8 cellular contexts compared by ENCODE assay signal in the genomic region with DNA sequence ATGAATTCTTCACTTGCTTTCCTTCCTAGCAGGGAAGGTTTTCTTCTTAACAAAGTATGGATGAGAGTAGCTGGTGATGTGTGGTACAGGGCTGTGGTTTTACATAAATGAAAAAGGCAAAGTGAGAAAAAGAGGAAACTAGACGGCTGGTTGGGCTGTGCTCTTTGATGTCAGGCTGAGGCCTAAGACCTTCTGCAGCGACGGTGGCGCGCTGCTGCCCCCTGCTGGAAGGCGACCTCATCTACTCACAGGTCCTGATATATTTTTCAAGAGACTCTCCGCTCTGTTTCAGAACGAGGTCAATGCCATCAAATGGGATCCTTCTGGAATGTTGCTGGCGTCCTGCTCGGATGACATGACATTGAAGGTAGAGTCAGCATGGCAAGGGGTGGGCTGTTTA.
DNase-seq lines count a peak whose midpoint lies in the region; ATAC-seq and TF ChIP-seq lines count a peak whose summit lies in the region.

No MANE protein-coding gene starts in this region.

- peak; percentile 29; the same call in 1 of the 2 replicates for TF ChIP-seq RAD21 in HCT116 (IDR thresholded peaks at IDR 0.05; ENCODE audit: low read depth)

- H3K27me3 ChIP-seq in BJ (ENCODE audit: control insufficient read depth, insufficient read depth, low read length) (no peaks in the 10 kb centered on the region), HCT116 (ENCODE audit: insufficient read depth, low read length) (no peaks in the 10 kb centered on the region), RWPE2 (ENCODE audit: insufficient read depth, poor library complexity, severe bottlenecking) (no peaks in the 10 kb centered on the region), brain microvascular endothelial cell (replicated peaks) (no peaks in the 10 kb centered on the region)

- no peaks in the 10 kb centered on the region for H4K20me1 ChIP-seq in HCT116 (ENCODE audit: insufficient read depth)

- no peak overlapping the region for H3K4me2 ChIP-seq in HCT116 (ENCODE audit: low read length)

- H3K36me3 ChIP-seq in BJ (ENCODE audit: control insufficient read depth, insufficient read depth, low read length), result no peaks in the 10 kb centered on the region
- H3K36me3 ChIP-seq in HCT116 (ENCODE audit: control insufficient read depth in 1 of 2, insufficient read depth in 2 of 2, low read length in 2 of 2), result no peaks in the 10 kb centered on the region
- no peaks in the 10 kb centered on the region for H3K36me3 ChIP-seq in RWPE2 (ENCODE audit: low read depth)
- H3K36me3 ChIP-seq in brain microvascular endothelial cell (replicated peaks), result no peaks in the 10 kb centered on the region

- H3K4me1 Mint-ChIP-seq in effector memory CD8-positive, alpha-beta T cell (ENCODE audit: low read depth in 2 of 2), result peaks cover 4 to 16% of the 10 kb centered on the region in 2 donors

- TF ChIP-seq POLR2A in HCT116 (IDR thresholded peaks at IDR 0.05; ENCODE audit: borderline replicate concordance, extremely low read depth, insufficient read depth, insufficient read length), result no peak

- H3K79me2 ChIP-seq in HCT116 (ENCODE audit: insufficient read depth, low read length), result no peaks in the 10 kb centered on the region

- H3K36me3 Mint-ChIP-seq in effector memory CD8-positive, alpha-beta T cell (ENCODE audit: insufficient read depth), result no peaks in the 10 kb centered on the region

- TF ChIP-seq CTCF in BJ (IDR thresholded peaks at IDR 0.05; ENCODE audit: insufficient read depth, low read depth, low read length), result peak; percentile 63
- TF ChIP-seq CTCF in HCT116 (IDR thresholded peaks at IDR 0.05 in 2 of 3, conservative IDR thresholded peaks at IDR 0.05 in 1 of 3; ENCODE audit: borderline replicate concordance in 1 of 3, insufficient read depth in 1 of 3, low read depth in 2 of 3, low read length in 2 of 3), result peak in 2 of 3 experiments; percentile 13 to 38; a peak in 3 of 6 replicates
- peak; percentile 89 for TF ChIP-seq CTCF in RWPE2 (IDR thresholded peaks at IDR 0.05; ENCODE audit: poor library complexity, severe bottlenecking)
- no peak for TF ChIP-seq CTCF in brain microvascular endothelial cell (IDR thresholded peaks at IDR 0.05; ENCODE audit: low read depth, low read length, missing control alignments)

- in situ Hi-C loops in brain microvascular endothelial cell (cut with HindIII; ENCODE audit: low pct_ligation_motif_present, low sequenced_read_pairs), result no loop called here

- no peaks in the 10 kb centered on the region for H3K9me2 ChIP-seq in HCT116 (ENCODE audit: insufficient read depth)

- CTCF ChIA-PET in BJ (lab: Yijun Ruan, JAX) (interaction anchor here (0.6 to 1.3 kb wide), 4 partner anchors 16 to 869 kb away, joined by 4 to 7 read pairs (median 5); no protein-coding TSS in a partner anchor), HCT116 (lab: Charles Lee) (no interaction called here)

- H3K4me3 ChIP-seq in BJ (ENCODE audit: low read depth, low read length) (no peak overlapping the region), HCT116 (replicated peaks in 1 of 2; ENCODE audit: low read depth in 1 of 2, low read length in 2 of 2) (no peak overlapping the region), RWPE2 (ENCODE audit: severe bottlenecking) (no peak overlapping the region), brain microvascular endothelial cell (ENCODE audit: low read depth, low read length) (no peak overlapping the region)

- H3K4me3 Mint-ChIP-seq in effector memory CD8-positive, alpha-beta T cell, result peak overlapping the region; percentile 19 to 41

- no peak for DNase-seq in BJ (ENCODE audit: low read depth)
- DNase-seq in HCT116 (ENCODE audit: low read depth, low spot score), result no peak
- no peak for DNase-seq in RWPE2 (ENCODE audit: low spot score)
- peak; percentile 71 to 89 (median 73) for DNase-seq in effector memory CD8-positive, alpha-beta T cell
- DNase-seq in stimulated activated CD4-positive, alpha-beta T cell treated with anti-CD3 and anti-CD28 coated beads, Interleukin-12 subunit alpha, Interleukin-12 subunit beta, amount 100 ng/mL, for 48 hours (ENCODE audit: low read depth in 2 of 3, low spot score in 1 of 3), result peak in 2 of 3 donors; percentile 40 to 59
- DNase-seq in hepatic stellate cell (ENCODE audit: low spot score), result no peak
- no peak for DNase-seq in Kasumi-1 (lab: John Stamatoyannopoulos, UW)
- DNase-seq in brain microvascular endothelial cell, result no peak

- no peaks in the 10 kb centered on the region for H3K9me3 Mint-ChIP-seq in effector memory CD8-positive, alpha-beta T cell

- no peak overlapping the region for H2AFZ ChIP-seq in HCT116 (ENCODE audit: low read depth, low read length, poor library complexity, severe bottlenecking)

- POLR2A ChIA-PET in BJ (lab: Charles Lee), result no interaction called here
- POLR2A ChIA-PET in HCT116 (lab: Charles Lee), result no interaction called here

- H3K27ac ChIP-seq in HCT116 (ENCODE audit: low read depth, low read length) (no peak overlapping the region), RWPE2 (ENCODE audit: poor library complexity, severe bottlenecking) (no peak overlapping the region), brain microvascular endothelial cell (no peak overlapping the region)

- peak; percentile 57; the same call in 1 of the 2 replicates for ATAC-seq in HCT116
- peak; percentile 80 for ATAC-seq in RWPE2 (ENCODE audit: low read depth)
- peak; percentile 95 for ATAC-seq in effector memory CD8-positive, alpha-beta T cell (replicated peaks)

- H3K9me3 ChIP-seq in HCT116 (ENCODE audit: control insufficient read depth in 1 of 2, insufficient read depth in 1 of 2, low read depth in 1 of 2, low read length in 2 of 2) (no peaks in the 10 kb centered on the region), RWPE2 (ENCODE audit: severe bottlenecking) (no peaks in the 10 kb centered on the region)

- no TSS peak for BruUV-seq in HCT116 (replicated peaks; lab: Mats Ljungman, UMichigan)

- H3K27me3 Mint-ChIP-seq in effector memory CD8-positive, alpha-beta T cell, result no peaks in the 10 kb centered on the region

- H3K4me1 ChIP-seq in HCT116 (ENCODE audit: control insufficient read depth in 1 of 2, insufficient read depth in 2 of 2, low read length in 2 of 2), result no peaks in the 10 kb centered on the region
- no peaks in the 10 kb centered on the region for H3K4me1 ChIP-seq in RWPE2 (ENCODE audit: insufficient read depth, poor library complexity, severe bottlenecking)

- RAD21 ChIA-PET in HCT116 (lab: Charles Lee; ENCODE audit: low non-redundant PET in 1 of 2, low total read pairs in 2 of 2, uncharacterized antibody in 2 of 2, unreplicated experiment in 2 of 2), result no interaction called here

- intact Hi-C loops in HCT116 (cut with micrococcal nuclease), result loop anchor here (2.0 kb wide), 1 partner anchor 121 kb away; no protein-coding TSS in a partner anchor

- H3K27ac Mint-ChIP-seq in effector memory CD8-positive, alpha-beta T cell, result peak overlapping the region; percentile 89 to 90

- H3K9ac ChIP-seq in HCT116 (ENCODE audit: low read length), result no peak overlapping the region

TF ChIP-seq in HCT116, 20 proteins besides CTCF, POLR2A, EP300 and RAD21:
- TF ChIP-seq CBX3 (IDR thresholded peaks at IDR 0.05; ENCODE audit: low read depth) (no peak), EZH2 (IDR thresholded peaks at IDR 0.05) (no peak), ZNF274 (IDR thresholded peaks at IDR 0.05; ENCODE audit: low read depth, low read length) (no peak), SRF (IDR thresholded peaks at IDR 0.05; ENCODE audit: low read depth) (no peak), SIN3A (IDR thresholded peaks at IDR 0.05; ENCODE audit: low read depth) (no peak), SP1 (IDR thresholded peaks at IDR 0.05; ENCODE audit: low read depth) (no peak)
- TF ChIP-seq, protein P1, sequence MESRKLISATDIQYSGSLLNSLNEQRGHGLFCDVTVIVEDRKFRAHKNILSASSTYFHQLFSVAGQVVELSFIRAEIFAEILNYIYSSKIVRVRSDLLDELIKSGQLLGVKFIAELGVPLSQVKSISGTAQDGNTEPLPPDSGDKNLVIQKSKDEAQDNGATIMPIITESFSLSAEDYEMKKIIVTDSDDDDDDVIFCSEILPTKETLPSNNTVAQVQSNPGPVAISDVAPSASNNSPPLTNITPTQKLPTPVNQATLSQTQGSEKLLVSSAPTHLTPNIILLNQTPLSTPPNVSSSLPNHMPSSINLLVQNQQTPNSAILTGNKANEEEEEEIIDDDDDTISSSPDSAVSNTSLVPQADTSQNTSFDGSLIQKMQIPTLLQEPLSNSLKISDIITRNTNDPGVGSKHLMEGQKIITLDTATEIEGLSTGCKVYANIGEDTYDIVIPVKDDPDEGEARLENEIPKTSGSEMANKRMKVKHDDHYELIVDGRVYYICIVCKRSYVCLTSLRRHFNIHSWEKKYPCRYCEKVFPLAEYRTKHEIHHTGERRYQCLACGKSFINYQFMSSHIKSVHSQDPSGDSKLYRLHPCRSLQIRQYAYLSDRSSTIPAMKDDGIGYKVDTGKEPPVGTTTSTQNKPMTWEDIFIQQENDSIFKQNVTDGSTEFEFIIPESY (IDR thresholded peaks at IDR 0.05; ENCODE audit: extremely low read depth, insufficient replicate concordance, low read length), result no peak
- TF ChIP-seq, protein P2, sequence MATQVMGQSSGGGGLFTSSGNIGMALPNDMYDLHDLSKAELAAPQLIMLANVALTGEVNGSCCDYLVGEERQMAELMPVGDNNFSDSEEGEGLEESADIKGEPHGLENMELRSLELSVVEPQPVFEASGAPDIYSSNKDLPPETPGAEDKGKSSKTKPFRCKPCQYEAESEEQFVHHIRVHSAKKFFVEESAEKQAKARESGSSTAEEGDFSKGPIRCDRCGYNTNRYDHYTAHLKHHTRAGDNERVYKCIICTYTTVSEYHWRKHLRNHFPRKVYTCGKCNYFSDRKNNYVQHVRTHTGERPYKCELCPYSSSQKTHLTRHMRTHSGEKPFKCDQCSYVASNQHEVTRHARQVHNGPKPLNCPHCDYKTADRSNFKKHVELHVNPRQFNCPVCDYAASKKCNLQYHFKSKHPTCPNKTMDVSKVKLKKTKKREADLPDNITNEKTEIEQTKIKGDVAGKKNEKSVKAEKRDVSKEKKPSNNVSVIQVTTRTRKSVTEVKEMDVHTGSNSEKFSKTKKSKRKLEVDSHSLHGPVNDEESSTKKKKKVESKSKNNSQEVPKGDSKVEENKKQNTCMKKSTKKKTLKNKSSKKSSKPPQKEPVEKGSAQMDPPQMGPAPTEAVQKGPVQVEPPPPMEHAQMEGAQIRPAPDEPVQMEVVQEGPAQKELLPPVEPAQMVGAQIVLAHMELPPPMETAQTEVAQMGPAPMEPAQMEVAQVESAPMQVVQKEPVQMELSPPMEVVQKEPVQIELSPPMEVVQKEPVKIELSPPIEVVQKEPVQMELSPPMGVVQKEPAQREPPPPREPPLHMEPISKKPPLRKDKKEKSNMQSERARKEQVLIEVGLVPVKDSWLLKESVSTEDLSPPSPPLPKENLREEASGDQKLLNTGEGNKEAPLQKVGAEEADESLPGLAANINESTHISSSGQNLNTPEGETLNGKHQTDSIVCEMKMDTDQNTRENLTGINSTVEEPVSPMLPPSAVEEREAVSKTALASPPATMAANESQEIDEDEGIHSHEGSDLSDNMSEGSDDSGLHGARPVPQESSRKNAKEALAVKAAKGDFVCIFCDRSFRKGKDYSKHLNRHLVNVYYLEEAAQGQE (IDR thresholded peaks at IDR 0.05; ENCODE audit: low read depth), result no peak

Comparison
In these comparisons a context has a peak if more than half of its experiments do, and no peak if none do; other contexts are left out.
1. DNase-seq: peak in effector memory CD8-positive, alpha-beta T cell (3 of 3) and stimulated activated CD4-positive, alpha-beta T cell treated with anti-CD3 and anti-CD28 coated beads, Interleukin-12 subunit alpha, Interleukin-12 subunit beta, amount 100 ng/mL, for 48 hours (2 of 3); none in BJ (single experiment), HCT116 (single experiment), RWPE2 (single experiment), hepatic stellate cell (single experiment), Kasumi-1 (0 of 2) and brain microvascular endothelial cell (single experiment).
2. Peak in every context shown above with its lines, with median percentiles within 50 percentile points of each other: ATAC-seq.